8 cellular contexts compared by ENCODE assay signal in the genomic region with DNA sequence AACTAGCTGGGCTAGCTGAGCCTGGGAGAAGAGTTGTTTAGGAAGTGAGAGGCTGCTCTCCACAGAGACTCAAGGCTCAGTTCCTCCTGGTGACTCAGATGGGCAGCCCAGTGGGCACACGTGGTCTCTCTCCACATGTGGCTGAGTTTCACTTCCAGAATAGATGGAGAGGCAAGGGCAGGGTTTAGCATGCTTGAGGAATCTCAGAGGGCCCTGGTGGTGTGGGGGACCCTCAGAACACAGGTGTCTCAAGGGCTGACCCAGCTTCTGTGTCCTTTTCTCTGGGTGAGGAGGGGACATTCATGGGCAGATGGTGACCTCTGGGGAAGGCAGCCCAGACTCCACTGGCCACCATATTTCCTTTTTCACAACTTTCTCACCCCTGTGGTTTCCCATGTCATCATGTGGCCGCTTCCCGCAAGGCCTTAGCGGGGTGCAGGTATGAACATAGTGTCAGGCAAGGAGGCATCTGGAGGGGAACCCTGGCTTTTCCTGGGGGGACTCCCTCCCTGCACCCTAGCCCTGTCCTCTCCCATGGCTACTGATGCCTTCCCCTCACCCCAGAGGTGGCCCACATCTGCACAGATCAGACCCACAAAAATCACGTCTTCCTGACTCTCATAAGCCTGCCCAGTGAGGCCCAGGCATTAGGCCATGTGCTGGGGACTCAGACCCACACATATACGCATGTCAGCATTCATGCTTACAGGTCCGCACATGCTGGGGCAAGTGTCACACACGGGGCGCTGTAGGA. TPM values are rescaled to one million over a fixed set of nuclear protein-coding genes. Genes with fewer than 3 reads are reported as not detected.
DNase-seq lines count a peak whose midpoint lies in the region; ATAC-seq and TF ChIP-seq lines count a peak whose summit lies in the region.

No MANE protein-coding gene starts in this region.

- H3K27me3 ChIP-seq in RWPE2 (ENCODE audit: insufficient read depth, poor library complexity, severe bottlenecking) (no peaks in the 10 kb centered on the region), left lung (no peaks in the 10 kb centered on the region)

- H3K4me3 Mint-ChIP-seq in activated naive CD4-positive, alpha-beta T cell treated with anti-CD3 and anti-CD28 coated beads for 36 hours = no peak overlapping the region

- H3K4me1 ChIP-seq in RWPE2 (ENCODE audit: insufficient read depth, poor library complexity, severe bottlenecking) (peaks cover 19% of the 10 kb centered on the region), left lung (peaks cover 6 to 65% of the 10 kb centered on the region in 2 donors)

- ATAC-seq in GM18868 (IDR thresholded peaks at IDR 0.05; ENCODE audit: unreplicated experiment) (peak; percentile 66), HG02870 (IDR thresholded peaks at IDR 0.05; ENCODE audit: unreplicated experiment) (peak; percentile 38), RWPE2 (ENCODE audit: low read depth) (peak; percentile 30; the same call in 2 of the 3 replicates), left lung (peak; percentile 6)

- TF ChIP-seq CTCF in RWPE2 (IDR thresholded peaks at IDR 0.05; ENCODE audit: poor library complexity, severe bottlenecking) = no peak
- TF ChIP-seq CTCF in left lung (IDR thresholded peaks at IDR 0.05) = no peak

- H3K27ac Mint-ChIP-seq in activated naive CD4-positive, alpha-beta T cell treated with anti-CD3 and anti-CD28 coated beads for 36 hours = no peak overlapping the region

- peaks cover 5% of the 10 kb centered on the region for H3K36me3 Mint-ChIP-seq in activated naive CD4-positive, alpha-beta T cell treated with anti-CD3 and anti-CD28 coated beads for 36 hours (ENCODE audit: low read depth)

- H3K9me3 ChIP-seq in RWPE2 (ENCODE audit: severe bottlenecking) (no peaks in the 10 kb centered on the region), left lung (no peaks in the 10 kb centered on the region)

- DNase-seq in RWPE2 (ENCODE audit: low spot score) (no peak), left lung (peak; percentile 76 to 83), NCI-H187 (lab: John Stamatoyannopoulos, UW) (no peak), DMS153 (lab: John Stamatoyannopoulos, UW) (no peak)
- no peak for DNase-seq in activated naive CD4-positive, alpha-beta T cell treated with anti-CD3 and anti-CD28 coated beads for 36 hours
- no peak for DNase-seq in activated CD4-positive, alpha-beta T cell treated with anti-CD3 and anti-CD28 coated beads for 1 hour

- H3K36me3 ChIP-seq in RWPE2 (ENCODE audit: low read depth) (peaks cover 24% of the 10 kb centered on the region; the same call in 1 of the 2 replicates), left lung (peaks cover 3 to 51% of the 10 kb centered on the region in 2 donors)

- H3K4me1 Mint-ChIP-seq in activated naive CD4-positive, alpha-beta T cell treated with anti-CD3 and anti-CD28 coated beads for 36 hours (ENCODE audit: low read depth) = peaks cover 13% of the 10 kb centered on the region

- no peaks in the 10 kb centered on the region for H3K9me3 Mint-ChIP-seq in activated naive CD4-positive, alpha-beta T cell treated with anti-CD3 and anti-CD28 coated beads for 36 hours

- H3K27ac ChIP-seq in RWPE2 (ENCODE audit: poor library complexity, severe bottlenecking) (peak overlapping the region; percentile 52), left lung (peak overlapping the region in 1 of 2 donors; percentile 98)

- H3K4me3 ChIP-seq in RWPE2 (ENCODE audit: severe bottlenecking) (no peak overlapping the region), left lung (peak overlapping the region in 1 of 2 donors; percentile 78)

- CTCF ChIA-PET in activated naive CD4-positive, alpha-beta T cell treated with anti-CD3 and anti-CD28 coated beads for 36 hours (lab: Charles Lee) = interaction anchor here (0.8 to 3.2 kb wide), 3 partner anchors 14 to 138 kb away, joined by 4 to 13 read pairs (median 13); a partner anchor contains a TSS

- intact Hi-C loops in left lung (cut with DNase I) = no loop called here
- intact Hi-C loops in activated naive CD4-positive, alpha-beta T cell treated with anti-CD3 and anti-CD28 coated beads for 36 hours (cut with micrococcal nuclease) = loop anchor here (5.0 kb wide), 2 partner anchors 281 to 406 kb away; a partner anchor contains a TSS

- H3K27me3 Mint-ChIP-seq in activated naive CD4-positive, alpha-beta T cell treated with anti-CD3 and anti-CD28 coated beads for 36 hours (ENCODE audit: low read depth) = peaks cover 3% of the 10 kb centered on the region

RNA-seq across cellular contexts. Expression of a gene that starts 3.3 kb away (rescaled TPM):
- total RNA-seq in left lung = 100 to 1,000 TPM; 563 to 616 TPM
- total RNA-seq in activated naive CD4-positive, alpha-beta T cell treated with anti-CD3 and anti-CD28 coated beads for 36 hours = 10 to 100 TPM; 47.1 to 50.5 TPM

RNA-seq across cellular contexts. Expression of a gene that starts 15.2 kb away (rescaled TPM):
- total RNA-seq in left lung = 1 to 10 TPM; 1.4 to 4.3 TPM
- under 1 TPM; 0.12 to 0.21 TPM for total RNA-seq in activated naive CD4-positive, alpha-beta T cell treated with anti-CD3 and anti-CD28 coated beads for 36 hours

RNA-seq across cellular contexts. Expression of a gene that starts 23.8 kb away (rescaled TPM):
- total RNA-seq in left lung = 100 to 1,000 TPM; 120 to 121 TPM
- total RNA-seq in activated naive CD4-positive, alpha-beta T cell treated with anti-CD3 and anti-CD28 coated beads for 36 hours = 100 to 1,000 TPM; 146 to 149 TPM

RNA-seq across cellular contexts. Expression of a gene that starts 40.0 kb away (rescaled TPM):
- under 1 TPM; 0.08 to 0.38 TPM for total RNA-seq in left lung
- under 1 TPM in 1 of 2 experiments, not detected in 1; 0.17 TPM for total RNA-seq in activated naive CD4-positive, alpha-beta T cell treated with anti-CD3 and anti-CD28 coated beads for 36 hours

RNA-seq across cellular contexts. Expression of a gene that starts 41.0 kb away (rescaled TPM):
- 1 to 10 TPM; 3.2 to 6.7 TPM for total RNA-seq in left lung
- 1 to 10 TPM in 1 of 2 experiments, under 1 TPM in 1; 0.31 to 1.1 TPM for total RNA-seq in activated naive CD4-positive, alpha-beta T cell treated with anti-CD3 and anti-CD28 coated beads for 36 hours

Comparison
In these comparisons a context has a peak if more than half of its experiments do, and no peak if none do; other contexts are left out.
1. ATAC-seq: peak in every context shown above with its lines; median percentile 66 in GM18868; 38 in HG02870; 30 in RWPE2; 6 in left lung.
2. DNase-seq: peak in left lung (2 of 2); none in RWPE2 (single experiment), NCI-H187 (0 of 2), activated naive CD4-positive, alpha-beta T cell treated with anti-CD3 and anti-CD28 coated beads for 36 hours (single experiment), activated CD4-positive, alpha-beta T cell treated with anti-CD3 and anti-CD28 coated beads for 1 hour (single experiment) and DMS153 (single experiment).
3. RNA of a gene that starts 3.3 kb away (total RNA-seq): 563 to 616 TPM in left lung; 47.1 to 50.5 TPM in activated naive CD4-positive, alpha-beta T cell treated with anti-CD3 and anti-CD28 coated beads for 36 hours; every median in the first group is over 10 times any median in the second.